In genomic region chr2:234496442-234496834, GRCh38 we compare ENCODE assay signal across 8 cellular contexts. TPM values are rescaled to one million over a fixed set of nuclear protein-coding genes. Genes with fewer than 3 reads are reported as not detected.
DNase-seq lines count a peak whose midpoint lies in the region; ATAC-seq and TF ChIP-seq lines count a peak whose summit lies in the region.

No MANE protein-coding gene starts in this region.

- H3K27me3 Mint-ChIP-seq in Caco-2 (ENCODE audit: insufficient read depth, unreplicated experiment) = no peaks in the 10 kb centered on the region

- peak overlapping the region; percentile 95 for H3K4me3 Mint-ChIP-seq in Caco-2 (ENCODE audit: unreplicated experiment)

- no peaks in the 10 kb centered on the region; the same call in 1 of the 2 replicates for H3K36me3 ChIP-seq in Caco-2 (ENCODE audit: control insufficient read depth, insufficient read depth, low read length)
- H3K36me3 ChIP-seq in WERI-Rb-1 = no peaks in the 10 kb centered on the region
- peaks cover 6% of the 10 kb centered on the region for H3K36me3 ChIP-seq in mesodermal cell (ENCODE audit: control insufficient read depth, insufficient read depth, low read length)
- no peaks in the 10 kb centered on the region for H3K36me3 ChIP-seq in vagina

- peak overlapping the region; percentile 91 for H3K27ac Mint-ChIP-seq in Caco-2 (ENCODE audit: unreplicated experiment)

- H3K9me3 Mint-ChIP-seq in Caco-2 (ENCODE audit: unreplicated experiment) = no peaks in the 10 kb centered on the region

- POLR2A ChIA-PET in Caco-2 (lab: Charles Lee) = interaction anchor here (0.5 to 1.0 kb wide), 7 partner anchors 71 to 361 kb away, joined by 3 to 11 read pairs (median 4); no protein-coding TSS in a partner anchor

- H3K27ac ChIP-seq in WERI-Rb-1 (peak overlapping the region; percentile 78), mesodermal cell (ENCODE audit: low read depth, low read length, severe bottlenecking) (peak overlapping the region; percentile 41), vagina (peak overlapping the region; percentile 88)

- intact Hi-C loops in Caco-2 (cut with micrococcal nuclease; ENCODE audit: unreplicated experiment) (loop anchor here (2.0 kb wide), 1 partner anchor 134 kb away; no protein-coding TSS in a partner anchor), vagina (cut with DNase I) (loop anchor here (10.0 kb wide), 1 partner anchor 212 kb away; no protein-coding TSS in a partner anchor)

- 0 to 1% methylated on average over 46 to 51 of the region's 57 CpGs for WGBS in mesodermal cell (ENCODE audit: insufficient coverage in 2 of 2), 2 experiments

- no peaks in the 10 kb centered on the region for H3K4me1 Mint-ChIP-seq in Caco-2 (ENCODE audit: low read depth, unreplicated experiment)

- no TSS peak for BruUV-seq in Caco-2 (replicated peaks; lab: Mats Ljungman, UMichigan)

- H3K4me3 ChIP-seq in Caco-2 (ENCODE audit: low read depth, low read length) (peak overlapping the region; percentile 96), WERI-Rb-1 (ENCODE audit: low read depth, low read length) (peak overlapping the region; percentile 73), mesodermal cell (ENCODE audit: extremely low read depth, insufficient read depth, low read length, poor library complexity, severe bottlenecking) (peak overlapping the region; percentile 67), vagina (peak overlapping the region; percentile 72 to 76)

- TF ChIP-seq POLR2A in vagina (IDR thresholded peaks at IDR 0.05) = no peak

- peak; percentile 47 for ATAC-seq in GM21381 (IDR thresholded peaks at IDR 0.05; ENCODE audit: unreplicated experiment)

- no peaks in the 10 kb centered on the region for H3K9me3 ChIP-seq in Caco-2
- no peaks in the 10 kb centered on the region for H3K9me3 ChIP-seq in WERI-Rb-1 (ENCODE audit: severe bottlenecking)
- no peaks in the 10 kb centered on the region for H3K9me3 ChIP-seq in mesodermal cell (ENCODE audit: control insufficient read depth, low read length)
- H3K9me3 ChIP-seq in vagina = no peaks in the 10 kb centered on the region

- TF ChIP-seq CTCF in Caco-2 (IDR thresholded peaks at IDR 0.05; ENCODE audit: insufficient read depth in 1 of 2, low read depth in 1 of 2, low read length in 1 of 2, severe bottlenecking in 1 of 2, unreplicated experiment in 1 of 2) (no peak), WERI-Rb-1 (IDR thresholded peaks at IDR 0.05; ENCODE audit: low read depth, low read length) (no peak), vagina (IDR thresholded peaks at IDR 0.05) (no peak)

- no peak for DNase-seq in Caco-2
- peak; percentile 62 for DNase-seq in HT1080 (ENCODE audit: low read depth)
- DNase-seq in WERI-Rb-1 = peak; percentile 24
- peak; percentile 57 for DNase-seq in ecto neural progenitor cell (ENCODE audit: low spot score)
- no peak for DNase-seq in vagina (ENCODE audit: extremely low spot score in 2 of 2)
- DNase-seq in GF-D8 (lab: John Stamatoyannopoulos, UW) = no peak

- CTCF ChIA-PET in Caco-2 (lab: Charles Lee) = no interaction called here

- peaks cover 60% of the 10 kb centered on the region for H3K36me3 Mint-ChIP-seq in Caco-2 (ENCODE audit: insufficient read depth, unreplicated experiment)

- H3K27me3 ChIP-seq in Caco-2 (replicated peaks; ENCODE audit: control insufficient read depth, insufficient read depth, low read length) (no peaks in the 10 kb centered on the region), WERI-Rb-1 (ENCODE audit: insufficient read depth, low read depth, severe bottlenecking) (no peaks in the 10 kb centered on the region), vagina (no peaks in the 10 kb centered on the region)

- H3K4me1 ChIP-seq in Caco-2 (peaks cover 6% of the 10 kb centered on the region), mesodermal cell (ENCODE audit: control insufficient read depth, insufficient read depth, low read length, poor library complexity, severe bottlenecking) (peaks cover 13% of the 10 kb centered on the region), vagina (peaks cover 34% of the 10 kb centered on the region)

RNA-seq across cellular contexts. Expression of gene ARL4C, which starts 0.4 kb away (rescaled TPM):
- total RNA-seq in Caco-2 (2022) (76.0 and 81.2 TPM in 2 replicates), vagina (17.4 TPM)
- total RNA-seq in HT1080 (2014; rRNA removed; shearing (Covaris generic)) = 89.0 and 111 TPM in 2 replicates
- polyA plus RNA-seq in HT1080 (2015; cell fraction: cytosol; rRNA removed) = 113 and 137 TPM in 2 replicates
- polyA plus RNA-seq in HT1080 (2015; cell fraction: nucleus; rRNA removed) = 70.4 and 93.2 TPM in 2 replicates
- polyA plus RNA-seq in mesodermal cell (2013, experiment 1 of 2) = 16.4 TPM
- 17.9 TPM for polyA plus RNA-seq in mesodermal cell (2013, experiment 2 of 2)

Comparison
In these comparisons a context has a peak if more than half of its experiments do, and no peak if none do; other contexts are left out.
1. DNase-seq: peak in HT1080 (single experiment), WERI-Rb-1 (single experiment) and ecto neural progenitor cell (single experiment); none in Caco-2 (0 of 2), vagina (0 of 2) and GF-D8 (single experiment).
2. Peak in every context shown above with its lines, with median percentiles within 50 percentile points of each other: H3K4me3 ChIP-seq and H3K27ac ChIP-seq.